Comparison of ENCODE assay signal across 1 cellular context in the genomic region with DNA sequence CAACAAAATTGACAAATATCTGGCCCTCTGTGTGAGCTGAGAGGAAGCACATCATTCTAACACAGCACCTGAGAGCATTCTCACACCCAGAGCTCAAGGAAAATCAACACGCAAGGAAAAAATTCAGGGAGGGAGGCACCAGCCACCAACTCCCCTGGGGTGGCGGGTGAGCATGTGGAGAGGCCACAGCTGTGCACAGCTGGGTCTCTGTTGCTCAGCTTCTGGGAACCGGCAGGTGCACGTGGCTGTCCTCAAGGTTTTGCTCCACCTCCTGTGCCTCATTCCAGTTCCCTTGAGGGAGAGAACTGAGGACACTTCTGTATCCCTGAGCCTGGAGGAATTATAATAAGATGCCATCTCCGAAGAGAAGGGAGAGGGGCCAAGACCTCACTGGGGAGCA.
TF ChIP-seq lines count a peak whose summit lies in the region.

No MANE protein-coding gene starts in this region.

TF ChIP-seq in HepG2, 621 proteins besides CTCF, POLR2A, EP300 and RAD21:
- TF ChIP-seq ZFP41 (CRISPR knock-in tag; IDR thresholded peaks at IDR 0.05; ENCODE audit: borderline replicate concordance) (no peak), JDP2 (CRISPR knock-in tag; IDR thresholded peaks at IDR 0.05; ENCODE audit: borderline replicate concordance) (no peak), ZNF501 (CRISPR knock-in tag; IDR thresholded peaks at IDR 0.05) (no peak), ZNF768 (CRISPR knock-in tag; IDR thresholded peaks at IDR 0.05) (0 out of 2 replicates have a peak, but pooled peaks have one; percentile 15), HNRNPH1 (optimal IDR thresholded peaks at IDR 0.05; ENCODE audit: low read depth, low read length) (no peak), BORCS8-MEF2B (CRISPR knock-in tag; IDR thresholded peaks at IDR 0.05) (no peak)
- TF ChIP-seq, protein P1, sequence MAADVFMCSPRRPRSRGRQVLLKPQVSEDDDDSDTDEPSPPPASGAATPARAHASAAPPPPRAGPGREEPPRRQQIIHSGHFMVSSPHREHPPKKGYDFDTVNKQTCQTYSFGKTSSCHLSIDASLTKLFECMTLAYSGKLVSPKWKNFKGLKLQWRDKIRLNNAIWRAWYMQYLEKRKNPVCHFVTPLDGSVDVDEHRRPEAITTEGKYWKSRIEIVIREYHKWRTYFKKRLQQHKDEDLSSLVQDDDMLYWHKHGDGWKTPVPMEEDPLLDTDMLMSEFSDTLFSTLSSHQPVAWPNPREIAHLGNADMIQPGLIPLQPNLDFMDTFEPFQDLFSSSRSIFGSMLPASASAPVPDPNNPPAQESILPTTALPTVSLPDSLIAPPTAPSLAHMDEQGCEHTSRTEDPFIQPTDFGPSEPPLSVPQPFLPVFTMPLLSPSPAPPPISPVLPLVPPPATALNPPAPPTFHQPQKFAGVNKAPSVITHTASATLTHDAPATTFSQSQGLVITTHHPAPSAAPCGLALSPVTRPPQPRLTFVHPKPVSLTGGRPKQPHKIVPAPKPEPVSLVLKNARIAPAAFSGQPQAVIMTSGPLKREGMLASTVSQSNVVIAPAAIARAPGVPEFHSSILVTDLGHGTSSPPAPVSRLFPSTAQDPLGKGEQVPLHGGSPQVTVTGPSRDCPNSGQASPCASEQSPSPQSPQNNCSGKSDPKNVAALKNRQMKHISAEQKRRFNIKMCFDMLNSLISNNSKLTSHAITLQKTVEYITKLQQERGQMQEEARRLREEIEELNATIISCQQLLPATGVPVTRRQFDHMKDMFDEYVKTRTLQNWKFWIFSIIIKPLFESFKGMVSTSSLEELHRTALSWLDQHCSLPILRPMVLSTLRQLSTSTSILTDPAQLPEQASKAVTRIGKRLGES (CRISPR knock-in tag; IDR thresholded peaks at IDR 0.05; ENCODE audit: borderline replicate concordance): no peak
